Comparison of ENCODE assay signal across 9 cellular contexts in the genomic region with DNA sequence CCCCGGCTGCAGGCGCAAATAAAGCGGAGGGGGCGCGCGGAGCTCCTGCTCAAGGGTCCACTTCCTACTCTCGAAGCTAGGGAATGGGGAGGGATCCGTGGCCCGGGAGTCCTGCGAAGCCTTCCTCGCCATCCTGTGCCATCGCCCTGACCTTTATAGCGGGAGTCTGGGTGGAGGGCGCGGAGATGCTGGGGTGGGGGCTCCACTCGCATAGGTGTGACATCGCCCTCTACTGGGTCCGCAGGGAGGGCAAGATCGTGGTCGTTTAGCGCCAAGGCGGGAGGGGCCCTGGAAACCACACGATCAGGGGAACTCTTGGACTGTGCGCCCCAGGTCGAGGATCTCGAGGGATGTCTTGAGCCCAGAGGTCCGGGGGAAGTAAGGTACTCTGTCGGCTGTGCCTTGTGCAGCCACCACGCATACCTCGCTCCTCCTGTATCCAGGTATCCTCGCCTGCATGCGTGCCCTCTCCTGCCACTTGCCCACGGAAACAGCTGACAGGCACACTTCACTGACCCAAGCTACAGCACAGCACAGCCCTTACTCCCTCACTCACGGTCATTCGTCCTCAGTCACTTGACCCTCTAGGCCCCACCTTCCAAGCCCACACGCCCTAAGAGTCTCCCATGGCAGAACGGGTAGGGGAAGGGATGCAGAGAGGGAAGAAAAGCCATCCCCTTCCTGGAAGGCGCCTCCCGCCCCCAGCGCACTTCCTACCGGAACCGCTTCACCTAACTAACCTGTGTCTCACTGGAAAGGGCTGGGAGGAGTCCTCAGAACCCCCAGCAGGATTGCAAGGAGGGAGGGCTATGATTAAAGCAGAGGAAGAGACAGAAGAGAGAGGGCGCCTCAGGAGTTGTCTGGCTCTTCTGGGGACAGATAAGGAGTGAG. TPM values are rescaled to one million over a fixed set of nuclear protein-coding genes. Genes with fewer than 3 reads are reported as not detected.
DNase-seq lines count a peak whose midpoint lies in the region; ATAC-seq and TF ChIP-seq lines count a peak whose summit lies in the region.
"Had no signal": no experiment of that assay in that cellular context is flagged by ENCODE, and none has a peak within 500 bp of the region (broad histone marks: within the 10 kb centered on the region; RNA-seq: fewer than 3 reads in every experiment).

No MANE protein-coding gene starts in this region.

- no peak for TF ChIP-seq CTCF in CD8-positive, alpha-beta T cell (IDR thresholded peaks at IDR 0.05)
- no peak for TF ChIP-seq CTCF in fibroblast of the aortic adventitia (IDR thresholded peaks at IDR 0.05; ENCODE audit: insufficient read depth, low read length)
- peak; percentile 29 for TF ChIP-seq CTCF in osteocyte (IDR thresholded peaks at IDR 0.05)

- no peak overlapping the region for H3K27ac ChIP-seq in CD8-positive, alpha-beta T cell (ENCODE audit: low read depth, low read length)

- H3K9me3 Mint-ChIP-seq in CD8-positive, alpha-beta T cell: no peaks in the 10 kb centered on the region
- no peaks in the 10 kb centered on the region for H3K9me3 Mint-ChIP-seq in osteocyte (ENCODE audit: unreplicated experiment)

- peaks cover 5% of the 10 kb centered on the region for H3K27me3 ChIP-seq in CD8-positive, alpha-beta T cell (ENCODE audit: insufficient read depth, low read length)
- H3K27me3 ChIP-seq: thyroid gland had no signal

- ATAC-seq in CD8-positive, alpha-beta T cell: peak; percentile 52
- ATAC-seq in GM21390 (IDR thresholded peaks at IDR 0.05; ENCODE audit: unreplicated experiment): no peak

- no peak overlapping the region for H3K27ac Mint-ChIP-seq in CD8-positive, alpha-beta T cell
- no peak overlapping the region for H3K27ac Mint-ChIP-seq in osteocyte (ENCODE audit: unreplicated experiment)

- intact Hi-C loops in CD8-positive, alpha-beta T cell (cut with DNase I, micrococcal nuclease): no loop called here

- H3K9me3 ChIP-seq in CD8-positive, alpha-beta T cell (ENCODE audit: low read length): no peaks in the 10 kb centered on the region
- H3K9me3 ChIP-seq: thyroid gland had no signal

- peak overlapping the region; percentile 50 for H3K4me3 Mint-ChIP-seq in CD8-positive, alpha-beta T cell
- H3K4me3 Mint-ChIP-seq in osteocyte (ENCODE audit: unreplicated experiment): peak overlapping the region; percentile 40

- DNase-seq in CD8-positive, alpha-beta T cell: no peak
- DNase-seq in NCI-H2227 (lab: John Stamatoyannopoulos, UW; ENCODE audit: unreplicated experiment): peak; percentile 74
- no peak for DNase-seq in fibroblast of the aortic adventitia (ENCODE audit: low read depth)
- no peak for DNase-seq in osteocyte (ENCODE audit: extremely low spot score, unreplicated experiment)
- DNase-seq in cortex of kidney (lab: John Stamatoyannopoulos, UW): no peak
- no peak for DNase-seq in NCI-H2081 treated with DMSO at 0.1 percent for 48 hours (lab: John Stamatoyannopoulos, UW)
- no peak for DNase-seq in activated gamma-delta T cell treated with Interleukin-2 at 50 U/mL for 16 hours

- peaks cover 29% of the 10 kb centered on the region for H3K27me3 Mint-ChIP-seq in CD8-positive, alpha-beta T cell (ENCODE audit: low read depth)
- H3K27me3 Mint-ChIP-seq in osteocyte (ENCODE audit: unreplicated experiment): no peaks in the 10 kb centered on the region

- H3K36me3 ChIP-seq in CD8-positive, alpha-beta T cell (ENCODE audit: insufficient read depth, low read length): no peaks in the 10 kb centered on the region
- H3K36me3 ChIP-seq: thyroid gland had no signal

- POLR2A ChIA-PET in CD8-positive, alpha-beta T cell (lab: Charles Lee): interaction anchor here (0.6 kb wide), 1 partner anchor 248 kb away, joined by 4 read pairs; no protein-coding TSS in a partner anchor

- H3K4me3 ChIP-seq in CD8-positive, alpha-beta T cell (ENCODE audit: low read depth, low read length): peak overlapping the region; percentile 33
- H3K4me3 ChIP-seq in fibroblast of the aortic adventitia (ENCODE audit: low read depth, low read length): peak overlapping the region; percentile 62

- peaks cover 7% of the 10 kb centered on the region for H3K4me1 ChIP-seq in CD8-positive, alpha-beta T cell (ENCODE audit: insufficient read depth, low read length)

- CTCF ChIA-PET in CD8-positive, alpha-beta T cell (lab: Charles Lee): interaction anchor here (1.0 kb wide), 1 partner anchor 79 kb away, joined by 3 read pairs; no protein-coding TSS in a partner anchor

- H3K36me3 Mint-ChIP-seq in CD8-positive, alpha-beta T cell: no peaks in the 10 kb centered on the region
- peaks cover 6% of the 10 kb centered on the region for H3K36me3 Mint-ChIP-seq in osteocyte (ENCODE audit: unreplicated experiment)

- H3K4me1 Mint-ChIP-seq in CD8-positive, alpha-beta T cell (ENCODE audit: low read depth): peaks cover 10% of the 10 kb centered on the region
- peaks cover 23% of the 10 kb centered on the region for H3K4me1 Mint-ChIP-seq in osteocyte (ENCODE audit: unreplicated experiment)

RNA-seq across cellular contexts. Expression of a gene that starts 22.7 kb away (rescaled TPM):
- total RNA-seq in CD8-positive, alpha-beta T cell: not detected
- total RNA-seq in fibroblast of the aortic adventitia (ENCODE audit: low replicate concordance): 2.5 and 4.7 TPM in 2 replicates
- total RNA-seq in osteocyte: 10.6 and 11.4 TPM in 2 replicates
